In the genomic region with DNA sequence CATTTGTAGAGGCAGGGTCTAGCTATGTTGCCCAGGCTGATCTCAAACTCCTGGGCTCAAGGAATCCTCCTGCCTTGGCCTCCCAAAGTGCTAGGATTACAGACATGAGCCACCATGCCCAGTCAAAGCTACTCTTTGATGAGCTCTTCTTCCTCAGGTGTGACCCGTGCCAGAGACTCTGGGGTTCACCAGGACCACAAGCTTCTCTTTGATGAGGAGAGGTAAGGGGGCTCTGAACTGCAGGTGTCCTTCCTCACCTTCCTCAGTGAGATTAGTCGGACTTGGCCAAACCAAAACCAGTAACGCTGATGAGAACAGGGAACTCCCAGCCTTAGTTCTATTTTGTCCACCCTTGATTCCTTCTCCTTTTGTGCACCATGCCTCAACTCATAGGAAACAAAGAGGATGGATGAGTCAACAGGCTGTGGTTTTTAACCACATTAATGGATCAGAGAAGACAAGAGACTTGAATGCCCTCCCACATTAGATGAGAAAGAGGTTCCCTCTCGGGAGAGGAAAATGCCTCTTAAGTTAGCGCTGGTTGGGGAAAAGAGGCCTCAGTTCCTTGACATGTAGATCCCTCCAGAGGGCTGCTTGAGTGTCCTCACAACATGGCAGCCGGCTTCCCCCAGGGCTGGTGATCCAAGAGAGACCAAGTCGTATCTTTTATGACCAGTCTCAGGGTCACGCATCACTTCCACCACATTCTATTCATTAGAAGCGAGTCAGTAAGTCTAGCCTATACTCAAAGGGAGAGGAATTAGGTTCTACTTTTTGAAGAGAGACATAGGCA, we compare ENCODE assay signal across 9 cellular contexts. TPM values are rescaled to one million over a fixed set of nuclear protein-coding genes. Genes with fewer than 3 reads are reported as not detected.
DNase-seq lines count a peak whose midpoint lies in the region; ATAC-seq lines count a peak whose summit lies in the region.
"Had no signal": no experiment of that assay in that cellular context is flagged by ENCODE, and none has a peak within 500 bp of the region (broad histone marks: within the 10 kb centered on the region; RNA-seq: fewer than 3 reads in every experiment).

No MANE protein-coding gene starts in this region.

- H3K27me3 Mint-ChIP-seq in activated CD4-positive, alpha-beta T cell treated with anti-CD3 and anti-CD28 coated beads, Interleukin-2, amount 10 ng/mL, durations not matched to agents 7 days and 5 days: peaks cover 20% of the 10 kb centered on the region
- H3K27me3 Mint-ChIP-seq: memory B cell had no signal

- CTCF ChIA-PET in activated CD4-positive, alpha-beta T cell treated with anti-CD3 and anti-CD28 coated beads, Interleukin-2, amount 10 ng/mL, durations not matched to agents 7 days and 5 days (lab: Charles Lee): interaction anchor here (1.1 kb wide), 1 partner anchor 16 kb away, joined by 3 read pairs; no protein-coding TSS in a partner anchor

- POLR2A ChIA-PET in activated CD4-positive, alpha-beta T cell treated with anti-CD3 and anti-CD28 coated beads, Interleukin-2, amount 10 ng/mL, durations not matched to agents 7 days and 5 days (lab: Charles Lee): no interaction called here

- ATAC-seq in HG02678 (IDR thresholded peaks at IDR 0.05; ENCODE audit: unreplicated experiment) (no peak), GM21515 (IDR thresholded peaks at IDR 0.05; ENCODE audit: unreplicated experiment) (no peak)

- no peak overlapping the region for H3K27ac Mint-ChIP-seq in activated CD4-positive, alpha-beta T cell treated with anti-CD3 and anti-CD28 coated beads, Interleukin-2, amount 10 ng/mL, durations not matched to agents 7 days and 5 days
- H3K27ac Mint-ChIP-seq: memory B cell had no signal

- peaks cover 2% of the 10 kb centered on the region for H3K36me3 Mint-ChIP-seq in activated CD4-positive, alpha-beta T cell treated with anti-CD3 and anti-CD28 coated beads, Interleukin-2, amount 10 ng/mL, durations not matched to agents 7 days and 5 days (ENCODE audit: low read depth)
- H3K36me3 Mint-ChIP-seq: memory B cell had no signal

- H3K9me3 Mint-ChIP-seq in activated CD4-positive, alpha-beta T cell treated with anti-CD3 and anti-CD28 coated beads, Interleukin-2, amount 10 ng/mL, durations not matched to agents 7 days and 5 days: no peaks in the 10 kb centered on the region
- H3K9me3 Mint-ChIP-seq: memory B cell had no signal

- H3K4me3 Mint-ChIP-seq in activated CD4-positive, alpha-beta T cell treated with anti-CD3 and anti-CD28 coated beads, Interleukin-2, amount 10 ng/mL, durations not matched to agents 7 days and 5 days: no peak overlapping the region
- H3K4me3 Mint-ChIP-seq: memory B cell had no signal

- H3K4me1 Mint-ChIP-seq in activated CD4-positive, alpha-beta T cell treated with anti-CD3 and anti-CD28 coated beads, Interleukin-2, amount 10 ng/mL, durations not matched to agents 7 days and 5 days: peaks cover 20% of the 10 kb centered on the region

- peak; percentile 78 for DNase-seq in AG08395 (ENCODE audit: low spot score)
- peak; percentile 27 for DNase-seq in HK-2 (ENCODE audit: unreplicated experiment)
- peak; percentile 31 for DNase-seq in activated CD4-positive, alpha-beta T cell treated with anti-CD3 and anti-CD28 coated beads, Interleukin-2, amount 10 ng/mL, durations not matched to agents 7 days and 5 days
- DNase-seq in foreskin melanocyte: peak; percentile 63
- DNase-seq in cerebellar cortex (ENCODE audit: low spot score): no peak
- no peak for DNase-seq in SHP77 (lab: John Stamatoyannopoulos, UW)

RNA-seq across cellular contexts. Expression of a gene that starts 25.7 kb away (rescaled TPM):
- total RNA-seq in activated CD4-positive, alpha-beta T cell treated with anti-CD3 and anti-CD28 coated beads, Interleukin-2, amount 10 ng/mL, durations not matched to agents 7 days and 5 days: 10 to 100 TPM; 45.3 to 47.0 TPM

RNA-seq across cellular contexts. Expression of a gene that starts 31.8 kb away (rescaled TPM):
- total RNA-seq in activated CD4-positive, alpha-beta T cell treated with anti-CD3 and anti-CD28 coated beads, Interleukin-2, amount 10 ng/mL, durations not matched to agents 7 days and 5 days: not detected

Comparison
In these comparisons a context has a peak if more than half of its experiments do, and no peak if none do; other contexts are left out.
1. DNase-seq: peak in AG08395 (single experiment), HK-2 (single experiment), activated CD4-positive, alpha-beta T cell treated with anti-CD3 and anti-CD28 coated beads, Interleukin-2, amount 10 ng/mL, durations not matched to agents 7 days and 5 days (single experiment) and foreskin melanocyte (single experiment); none in cerebellar cortex (single experiment) and SHP77 (0 of 2).